In the genomic region with DNA sequence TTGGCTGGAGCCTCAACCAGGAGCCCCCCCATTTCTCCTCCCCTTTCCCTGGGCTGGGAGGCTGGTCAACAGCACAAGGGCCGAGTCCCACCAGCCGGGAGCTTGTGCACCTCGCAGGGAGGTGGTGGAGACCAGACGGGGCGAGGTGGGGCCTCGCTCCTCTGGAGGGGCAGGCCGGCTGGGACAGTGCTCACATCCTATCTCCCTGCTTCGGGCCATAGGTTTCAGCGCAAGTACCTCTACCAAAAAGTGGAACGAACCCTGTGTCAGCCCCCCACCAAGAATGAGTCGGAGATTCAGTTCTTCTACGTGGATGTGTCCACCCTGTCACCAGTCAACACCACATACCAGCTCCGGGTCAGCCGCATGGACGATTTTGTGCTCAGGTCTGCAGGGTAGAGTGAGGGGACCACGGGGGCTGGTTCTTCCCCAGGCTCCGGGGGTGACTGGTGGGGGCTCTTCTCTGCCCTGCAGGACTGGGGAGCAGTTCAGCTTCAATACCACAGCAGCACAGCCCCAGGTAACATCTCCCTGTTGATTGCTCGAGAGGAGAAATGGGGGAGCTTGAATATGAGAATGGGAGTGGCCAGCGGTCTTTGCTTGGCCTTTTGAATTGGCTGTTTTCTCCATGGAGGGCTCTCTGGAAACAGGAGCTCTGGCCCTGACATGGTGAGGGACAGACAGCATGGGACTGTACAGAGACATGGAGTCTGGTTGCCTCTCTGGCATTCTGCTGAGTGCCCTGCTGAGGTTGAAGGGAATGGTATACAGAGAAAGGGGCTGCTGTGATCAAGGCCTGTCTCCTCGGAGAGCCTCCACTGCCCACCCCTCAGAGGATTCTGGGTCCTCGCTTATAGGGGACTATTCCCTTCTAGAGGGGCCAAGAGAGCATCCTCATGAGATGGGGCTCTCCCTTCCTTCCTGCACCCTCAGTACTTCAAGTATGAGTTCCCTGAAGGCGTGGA, we compare ENCODE assay signal across 1 cellular context.
TF ChIP-seq lines count a peak whose summit lies in the region.

No MANE protein-coding gene starts in this region.

TF ChIP-seq in H1, 55 proteins besides CTCF, POLR2A, EP300 and RAD21:
- TF ChIP-seq SP2 (IDR thresholded peaks at IDR 0.05; ENCODE audit: low read length) (no peak), GTF2F1 (IDR thresholded peaks at IDR 0.05; ENCODE audit: borderline replicate concordance, low read depth, low read length) (no peak), RXRA (IDR thresholded peaks at IDR 0.05; ENCODE audit: insufficient read depth, low read depth, low read length) (no peak), ZNF274 (IDR thresholded peaks at IDR 0.05; ENCODE audit: borderline replicate concordance, extremely low read depth, low read length) (no peak), CHD2 (IDR thresholded peaks at IDR 0.05; ENCODE audit: low read length) (no peak), RNF2 (IDR thresholded peaks at IDR 0.05; ENCODE audit: borderline replicate concordance, low read depth, low read length, missing control alignments, poor library complexity, severe bottlenecking) (no peak), MAFK (IDR thresholded peaks at IDR 0.05; ENCODE audit: low read depth, low read length) (no peak), YY1 (IDR thresholded peaks at IDR 0.05; ENCODE audit: low read depth, low read length) (no peak), KDM1A (IDR thresholded peaks at IDR 0.05; ENCODE audit: borderline replicate concordance, low read length) (no peak), FOSL1 (IDR thresholded peaks at IDR 0.05; ENCODE audit: insufficient read depth, low read depth, low read length) (no peak), SRF (IDR thresholded peaks at IDR 0.05; ENCODE audit: low read depth, low read length) (no peak), KDM4A (IDR thresholded peaks at IDR 0.05; ENCODE audit: low read depth, low read length, severe bottlenecking) (no peak), JUN (IDR thresholded peaks at IDR 0.05; ENCODE audit: low read depth, low read length) (no peak), NRF1 (IDR thresholded peaks at IDR 0.05; ENCODE audit: low read depth, low read length) (no peak)
